ENCODE assay signal across 20 cellular contexts in genomic region chr1:117904485-117904884, GRCh38.
"Had no signal": no experiment of that assay in that cellular context is flagged by ENCODE, and none has a peak within 500 bp of the region (broad histone marks: within the 10 kb centered on the region; RNA-seq: fewer than 3 reads in every experiment).

No MANE protein-coding gene starts in this region.

- H3K27ac ChIP-seq: coronary artery, dorsolateral prefrontal cortex, esophagus muscularis mucosa, foreskin keratinocyte, gastroesophageal sphincter, heart left ventricle, hepatocyte, left ventricle myocardium inferior, lower lobe of right lung had no signal

- H3K27me3 ChIP-seq: dorsolateral prefrontal cortex, esophagus muscularis mucosa, foreskin keratinocyte, gastroesophageal sphincter, heart left ventricle, hepatocyte had no signal

- H3K4me3 ChIP-seq: coronary artery, dorsolateral prefrontal cortex, esophagus muscularis mucosa, gastroesophageal sphincter, heart left ventricle, hepatocyte, left ventricle myocardium inferior, lower lobe of right lung, mucosa of descending colon had no signal

- H3K9me3 ChIP-seq: esophagus muscularis mucosa, gastroesophageal sphincter, heart left ventricle, left ventricle myocardium inferior, lower lobe of right lung, mucosa of descending colon had no signal

- H3K4me3 Mint-ChIP-seq: immature natural killer cell, mesothelial cell of epicardium, naive B cell had no signal

- H3K9me3 Mint-ChIP-seq: immature natural killer cell had no signal

- H3K4me1 ChIP-seq: esophagus muscularis mucosa, foreskin keratinocyte, gastroesophageal sphincter, heart left ventricle, left ventricle myocardium inferior, lower lobe of right lung had no signal

- H3K4me1 Mint-ChIP-seq: immature natural killer cell, mesothelial cell of epicardium had no signal

- ATAC-seq: foreskin keratinocyte, gastroesophageal sphincter, heart left ventricle, left cardiac atrium, lower lobe of right lung, mucosa of descending colon had no signal

- H3K27ac Mint-ChIP-seq: immature natural killer cell, mesothelial cell of epicardium had no signal

- H3K27me3 Mint-ChIP-seq: naive B cell had no signal

- DNase-seq: dorsolateral prefrontal cortex; effector CD4-positive, alpha-beta T cell; effector memory CD4-positive, alpha-beta T cell; foreskin keratinocyte; heart left ventricle; hypothalamus; immature natural killer cell; islet precursor cell; kidney; left cardiac atrium; left ventricle myocardium inferior; lower lobe of right lung; mesenchymal stem cell; mucosa of descending colon; naive B cell had no signal
